In genomic region chr7:128094111-128094570, GRCh38 we compare ENCODE assay signal across 1 cellular context.
TF ChIP-seq lines count a peak whose summit lies in the region.

No MANE protein-coding gene starts in this region.

TF ChIP-seq in SK-N-SH, 30 proteins besides CTCF, POLR2A, EP300 and RAD21:
- TF ChIP-seq REST (IDR thresholded peaks at IDR 0.05; ENCODE audit: low read depth, low read length) (peak; percentile 76), CHD2 (IDR thresholded peaks at IDR 0.05; ENCODE audit: low read length, partially characterized antibody) (no peak)
